ENCODE assay signal across 1 cellular context in genomic region chr14:32667287-32667686, GRCh38.
TF ChIP-seq lines count a peak whose summit lies in the region.

No MANE protein-coding gene starts in this region.

TF ChIP-seq in K562, 482 proteins besides CTCF, POLR2A, EP300 and RAD21 (continued from another document):
- TF ChIP-seq CUX1 (CRISPR knock-in tag; IDR thresholded peaks at IDR 0.05) (no peak), SMC3 (conservative IDR thresholded peaks at IDR 0.05; ENCODE audit: insufficient read depth, low read depth, low read length) (no peak), ETS2 (tag; IDR thresholded peaks at IDR 0.05; ENCODE audit: borderline replicate concordance, poor library complexity, severe bottlenecking) (no peak), CXXC5 (CRISPR knock-in tag; IDR thresholded peaks at IDR 0.05) (no peak)
